ENCODE assay signal across 2 cellular contexts in genomic region chr3:196093271-196094111, GRCh38.
TF ChIP-seq lines count a peak whose summit lies in the region.

No MANE protein-coding gene starts in this region.

TF ChIP-seq in SK-N-SH treated with all-trans-retinoic acid at 6 μM for 48 hours, 23 proteins besides CTCF, POLR2A, EP300 and RAD21 (continued from another document):
- no peak for TF ChIP-seq ZNF8 (CRISPR knock-in tag; IDR thresholded peaks at IDR 0.05)
- TF ChIP-seq ISL1 (CRISPR knock-in tag; IDR thresholded peaks at IDR 0.05), result no peak
- TF ChIP-seq SNAI2 (CRISPR knock-in tag; IDR thresholded peaks at IDR 0.05), result no peak
- TF ChIP-seq ZNF70 (CRISPR knock-in tag; IDR thresholded peaks at IDR 0.05), result no peak
- no peak for TF ChIP-seq POU6F1 (CRISPR knock-in tag; IDR thresholded peaks at IDR 0.05; ENCODE audit: borderline replicate concordance, low read depth)
- no peak for TF ChIP-seq ESRRG (CRISPR knock-in tag; IDR thresholded peaks at IDR 0.05)

TF ChIP-seq in WTC11, 78 proteins besides CTCF, POLR2A, EP300 and RAD21 (continued from another document):
- no peak for TF ChIP-seq NFATC4 (CRISPR knock-in tag; IDR thresholded peaks at IDR 0.05)
- TF ChIP-seq SMAD3 (CRISPR knock-in tag; IDR thresholded peaks at IDR 0.05; ENCODE audit: borderline replicate concordance), result no peak
- TF ChIP-seq ZNF121 (CRISPR knock-in tag; IDR thresholded peaks at IDR 0.05), result no peak
